In the genomic region with DNA sequence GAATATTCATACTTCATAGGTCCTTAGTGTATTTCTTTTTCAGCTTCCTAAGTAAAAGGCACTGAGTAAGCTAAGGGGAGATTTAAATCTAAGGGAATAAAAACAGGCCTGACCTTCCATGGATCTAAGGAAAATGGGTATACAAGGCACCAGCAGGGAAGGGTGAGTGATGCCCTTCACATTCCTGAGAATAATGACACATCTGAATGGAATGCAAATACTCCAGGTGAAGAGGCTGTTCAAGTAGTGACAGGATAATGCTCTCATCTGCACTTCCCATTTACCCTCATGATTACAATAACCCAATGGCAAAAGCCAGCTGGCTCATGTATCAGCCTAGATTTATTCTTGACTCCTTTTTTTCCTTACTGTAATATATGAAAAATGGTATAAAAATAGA, we compare ENCODE assay signal across 1 cellular context.
TF ChIP-seq lines count a peak whose summit lies in the region.

No MANE protein-coding gene starts in this region.

TF ChIP-seq in neural cell, 6 proteins besides CTCF, POLR2A, EP300 and RAD21 (continued from another document):
- TF ChIP-seq, protein P1, sequence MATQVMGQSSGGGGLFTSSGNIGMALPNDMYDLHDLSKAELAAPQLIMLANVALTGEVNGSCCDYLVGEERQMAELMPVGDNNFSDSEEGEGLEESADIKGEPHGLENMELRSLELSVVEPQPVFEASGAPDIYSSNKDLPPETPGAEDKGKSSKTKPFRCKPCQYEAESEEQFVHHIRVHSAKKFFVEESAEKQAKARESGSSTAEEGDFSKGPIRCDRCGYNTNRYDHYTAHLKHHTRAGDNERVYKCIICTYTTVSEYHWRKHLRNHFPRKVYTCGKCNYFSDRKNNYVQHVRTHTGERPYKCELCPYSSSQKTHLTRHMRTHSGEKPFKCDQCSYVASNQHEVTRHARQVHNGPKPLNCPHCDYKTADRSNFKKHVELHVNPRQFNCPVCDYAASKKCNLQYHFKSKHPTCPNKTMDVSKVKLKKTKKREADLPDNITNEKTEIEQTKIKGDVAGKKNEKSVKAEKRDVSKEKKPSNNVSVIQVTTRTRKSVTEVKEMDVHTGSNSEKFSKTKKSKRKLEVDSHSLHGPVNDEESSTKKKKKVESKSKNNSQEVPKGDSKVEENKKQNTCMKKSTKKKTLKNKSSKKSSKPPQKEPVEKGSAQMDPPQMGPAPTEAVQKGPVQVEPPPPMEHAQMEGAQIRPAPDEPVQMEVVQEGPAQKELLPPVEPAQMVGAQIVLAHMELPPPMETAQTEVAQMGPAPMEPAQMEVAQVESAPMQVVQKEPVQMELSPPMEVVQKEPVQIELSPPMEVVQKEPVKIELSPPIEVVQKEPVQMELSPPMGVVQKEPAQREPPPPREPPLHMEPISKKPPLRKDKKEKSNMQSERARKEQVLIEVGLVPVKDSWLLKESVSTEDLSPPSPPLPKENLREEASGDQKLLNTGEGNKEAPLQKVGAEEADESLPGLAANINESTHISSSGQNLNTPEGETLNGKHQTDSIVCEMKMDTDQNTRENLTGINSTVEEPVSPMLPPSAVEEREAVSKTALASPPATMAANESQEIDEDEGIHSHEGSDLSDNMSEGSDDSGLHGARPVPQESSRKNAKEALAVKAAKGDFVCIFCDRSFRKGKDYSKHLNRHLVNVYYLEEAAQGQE (IDR thresholded peaks at IDR 0.05; ENCODE audit: borderline replicate concordance) = peak; percentile 72
- no peak for TF ChIP-seq TAF1 (IDR thresholded peaks at IDR 0.05; ENCODE audit: low read depth)
